Comparison of ENCODE assay signal across 22 cellular contexts in genomic region chr3:35404571-35404970, GRCh38.
"Had no signal": no experiment of that assay in that cellular context is flagged by ENCODE, and none has a peak within 500 bp of the region (broad histone marks: within the 10 kb centered on the region; RNA-seq: fewer than 3 reads in every experiment).

No MANE protein-coding gene starts in this region.

- DNase-seq: dermis blood vessel endothelial cell; effector memory CD4-positive, alpha-beta T cell; gastrocnemius medialis; head of caudate nucleus; left ventricle myocardium superior; lower lobe of right lung; natural killer cell; stimulated activated CD4-positive, alpha-beta T cell treated with anti-CD3 and anti-CD28 coated beads, Interleukin-12 subunit alpha, Interleukin-12 subunit beta, amount 100 ng/mL, for 4 hours; stimulated activated CD4-positive, alpha-beta T cell treated with anti-CD3 and anti-CD28 coated beads, Interleukin-1b, Interleukin-23, amount 100 ng/mL, for 48 hours; stimulated activated CD4-positive, alpha-beta T cell treated with anti-CD3 and anti-CD28 coated beads, Interleukin-4, amount 100 ng/mL, for 1 hour; stimulated activated naive CD4-positive, alpha-beta T cell treated with Interleukin-2 at 50 U/mL for 16 hours; stomach; thyroid gland; trophoblast cell had no signal

- H3K79me2 ChIP-seq: parathyroid adenoma had no signal

- H3K4me3 Mint-ChIP-seq: natural killer cell; neural crest cell; stimulated activated effector memory CD8-positive, alpha-beta T cell treated with anti-CD3 and anti-CD28 coated beads, Interleukin-12 subunit alpha, Interleukin-12 subunit beta, amount 100 ng/mL, for 72 hours had no signal

- H2AFZ ChIP-seq: parathyroid adenoma had no signal

- H3K4me2 ChIP-seq: smooth muscle cell had no signal

- H3K9me3 ChIP-seq: gastrocnemius medialis, lower lobe of right lung, stomach, thyroid gland, vagina had no signal

- H3K27me3 ChIP-seq: gastrocnemius medialis, stomach, thyroid gland, vagina had no signal

- H3K27ac Mint-ChIP-seq: natural killer cell; progenitor cell of endocrine pancreas; stimulated activated effector memory CD8-positive, alpha-beta T cell treated with anti-CD3 and anti-CD28 coated beads, Interleukin-12 subunit alpha, Interleukin-12 subunit beta, amount 100 ng/mL, for 72 hours had no signal

- H3K36me3 ChIP-seq: gastrocnemius medialis, lower lobe of right lung, stomach, thyroid gland, vagina had no signal

- H3K27ac ChIP-seq: coronary artery, gastrocnemius medialis, lower lobe of right lung, parathyroid adenoma, stomach, thyroid gland, vagina had no signal

- H3K4me1 ChIP-seq: gastrocnemius medialis, lower lobe of right lung, parathyroid adenoma, stomach, thyroid gland, vagina had no signal

- H3K36me3 Mint-ChIP-seq: natural killer cell; stimulated activated effector memory CD8-positive, alpha-beta T cell treated with anti-CD3 and anti-CD28 coated beads, Interleukin-12 subunit alpha, Interleukin-12 subunit beta, amount 100 ng/mL, for 72 hours had no signal

- H3K4me1 Mint-ChIP-seq: natural killer cell; stimulated activated effector memory CD8-positive, alpha-beta T cell treated with anti-CD3 and anti-CD28 coated beads, Interleukin-12 subunit alpha, Interleukin-12 subunit beta, amount 100 ng/mL, for 72 hours had no signal

- H3K27me3 Mint-ChIP-seq: progenitor cell of endocrine pancreas had no signal

- H3K4me3 ChIP-seq: coronary artery, gastrocnemius medialis, lower lobe of right lung, smooth muscle cell, stomach, thyroid gland, vagina had no signal

- H3K9me3 Mint-ChIP-seq: neural crest cell had no signal

- ATAC-seq: gastrocnemius medialis; left ventricle myocardium superior; lower lobe of right lung; natural killer cell; sciatic nerve; stimulated activated effector memory CD8-positive, alpha-beta T cell treated with anti-CD3 and anti-CD28 coated beads, Interleukin-12 subunit alpha, Interleukin-12 subunit beta, amount 100 ng/mL, for 72 hours had no signal

- H3K9ac ChIP-seq: parathyroid adenoma had no signal
